Comparison of ENCODE assay signal across 8 cellular contexts in the genomic region with DNA sequence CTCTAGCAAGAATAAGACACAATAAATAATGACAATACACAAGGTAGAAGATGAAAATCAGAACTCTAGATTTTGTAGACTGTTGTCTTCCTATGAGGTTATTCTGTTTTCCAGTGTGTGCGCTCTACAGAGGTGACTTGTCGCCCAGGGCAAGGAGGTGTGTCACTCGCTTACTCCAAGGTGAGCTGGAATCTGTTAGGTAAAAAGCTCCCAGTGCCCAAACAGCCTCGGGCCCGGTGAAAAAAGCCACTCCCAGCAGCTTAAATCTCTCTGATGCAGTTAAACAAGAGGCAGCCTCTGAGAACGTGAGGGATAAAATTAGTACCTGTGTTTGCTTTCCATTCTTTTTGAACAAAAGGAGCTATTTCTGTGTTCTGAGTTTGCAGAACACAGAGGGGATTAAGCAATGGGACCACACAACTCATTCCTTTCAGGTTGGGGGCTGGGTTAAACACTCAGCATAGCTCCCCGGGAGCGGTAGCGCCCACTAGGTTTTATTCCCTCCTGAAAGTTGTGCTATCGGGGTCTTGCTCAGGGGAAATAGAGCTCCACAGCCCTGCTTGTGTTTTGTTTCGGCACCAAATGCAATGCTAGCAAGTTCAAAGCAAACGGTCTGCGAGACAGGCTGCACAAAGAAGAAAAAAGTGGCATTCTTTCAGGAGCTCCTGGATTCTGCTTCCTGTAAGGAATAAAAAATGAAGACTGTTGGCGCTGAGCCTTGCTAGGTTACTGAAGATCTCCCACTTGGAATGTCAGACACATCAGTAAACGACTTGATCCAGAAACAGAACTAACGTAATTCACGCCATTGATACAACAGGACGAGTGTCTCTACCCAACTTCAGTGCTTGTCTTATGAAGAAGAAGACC.
A peak's percentile ranks its signal among the peaks of the same experiment; 100 is the strongest.
DNase-seq lines count a peak whose midpoint lies in the region; ATAC-seq and TF ChIP-seq lines count a peak whose summit lies in the region.

No MANE protein-coding gene starts in this region.

- no peak for ATAC-seq in HG03045 (IDR thresholded peaks at IDR 0.05; ENCODE audit: unreplicated experiment)

- POLR2A ChIA-PET in Caco-2 (lab: Charles Lee) = interaction anchor here (0.6 to 1.7 kb wide), 8 partner anchors 9 to 279 kb away, joined by 3 to 17 read pairs (median 4); partner anchors contain the start of gene FOXA2

- H3K4me3 ChIP-seq in Caco-2 (ENCODE audit: low read depth, low read length) = peak overlapping the region; percentile 24
- peak overlapping the region; percentile 0 to 64 (median 41) for H3K4me3 ChIP-seq in dorsolateral prefrontal cortex

- DNase-seq in Caco-2 = peak; percentile 74 to 75
- peak; percentile 97 for DNase-seq in NCI-H146 treated with DMSO at 0.1 percent for 48 hours (lab: John Stamatoyannopoulos, UW; ENCODE audit: unreplicated experiment)
- DNase-seq in dorsolateral prefrontal cortex = no peak
- peak; percentile 20 for DNase-seq in nephron progenitor cell
- DNase-seq in DMS 273 treated with DMSO at 0.1 percent for 48 hours (lab: John Stamatoyannopoulos, UW) = no peak
- no peak for DNase-seq in stimulated activated CD4-positive, alpha-beta T cell treated with anti-CD3 and anti-CD28 coated beads, Interleukin-15, amount 100 ng/mL, for 24 hours
- DNase-seq in SIG-M5 treated with dmso at 0.1 percent for 504 hours (lab: John Stamatoyannopoulos, UW; ENCODE audit: unreplicated experiment) = no peak

- H3K36me3 Mint-ChIP-seq in Caco-2 (ENCODE audit: insufficient read depth, unreplicated experiment) (no peaks in the 10 kb centered on the region), nephron progenitor cell (ENCODE audit: low read depth) (no peaks in the 10 kb centered on the region)

- no peaks in the 10 kb centered on the region for H3K9me3 Mint-ChIP-seq in Caco-2 (ENCODE audit: unreplicated experiment)
- no peaks in the 10 kb centered on the region for H3K9me3 Mint-ChIP-seq in nephron progenitor cell

- TF ChIP-seq CTCF in Caco-2 (IDR thresholded peaks at IDR 0.05; ENCODE audit: insufficient read depth in 1 of 2, low read depth in 1 of 2, low read length in 1 of 2, severe bottlenecking in 1 of 2, unreplicated experiment in 1 of 2) (peak in 1 of 2 experiments; percentile 3), dorsolateral prefrontal cortex (IDR thresholded peaks at IDR 0.05 in 54 of 56, conservative IDR thresholded peaks at IDR 0.05 in 2 of 56; ENCODE audit: low read depth in 1 of 56, partially characterized antibody in 56 of 56) (no peak), nephron progenitor cell (IDR thresholded peaks at IDR 0.05) (no peak)

- H3K36me3 ChIP-seq in Caco-2 (ENCODE audit: control insufficient read depth, insufficient read depth, low read length) = no peaks in the 10 kb centered on the region

- H3K27me3 ChIP-seq in Caco-2 (replicated peaks; ENCODE audit: control insufficient read depth, insufficient read depth, low read length) = no peaks in the 10 kb centered on the region
- peaks cover 0 to 71% (median 33%) of the 10 kb centered on the region in 45 donors for H3K27me3 ChIP-seq in dorsolateral prefrontal cortex

- intact Hi-C loops in Caco-2 (cut with micrococcal nuclease; ENCODE audit: unreplicated experiment) = loop anchor here (1.0 to 5.0 kb wide), 7 partner anchors 8 to 134 kb away; no protein-coding TSS in a partner anchor
- intact Hi-C loops in dorsolateral prefrontal cortex (cut with DNase I) = no loop called here

- H3K27ac Mint-ChIP-seq in Caco-2 (ENCODE audit: unreplicated experiment) (peak overlapping the region; percentile 39), nephron progenitor cell (no peak overlapping the region)

- peaks cover 15% of the 10 kb centered on the region for H3K4me1 ChIP-seq in Caco-2

- H3K27me3 Mint-ChIP-seq in Caco-2 (ENCODE audit: insufficient read depth, unreplicated experiment) = no peaks in the 10 kb centered on the region
- H3K27me3 Mint-ChIP-seq in nephron progenitor cell (ENCODE audit: low read depth, poor library complexity) = peaks cover 3% of the 10 kb centered on the region

- H3K4me3 Mint-ChIP-seq in Caco-2 (ENCODE audit: unreplicated experiment) = peak overlapping the region; percentile 72
- peak overlapping the region; percentile 76 for H3K4me3 Mint-ChIP-seq in nephron progenitor cell

- H3K4me1 Mint-ChIP-seq in Caco-2 (ENCODE audit: low read depth, unreplicated experiment) (peaks cover 34% of the 10 kb centered on the region), nephron progenitor cell (peaks cover 34% of the 10 kb centered on the region)

- BruUV-seq in Caco-2 (replicated peaks; lab: Mats Ljungman, UMichigan) = no TSS peak

- CTCF ChIA-PET in Caco-2 (lab: Charles Lee) = interaction anchor here (0.5 to 1.5 kb wide), 10 partner anchors 14 to 1023 kb away, joined by 3 to 7 read pairs (median 4); partner anchors contain the start of gene FOXA2

- H3K9me3 ChIP-seq in Caco-2 = no peaks in the 10 kb centered on the region

- H3K27ac ChIP-seq in dorsolateral prefrontal cortex = no peak overlapping the region

Comparison
In these comparisons a context has a peak if more than half of its experiments do, and no peak if none do; other contexts are left out.
1. DNase-seq: peak in Caco-2 (2 of 2), NCI-H146 treated with DMSO at 0.1 percent for 48 hours (single experiment) and nephron progenitor cell (single experiment); none in dorsolateral prefrontal cortex (0 of 10), DMS 273 treated with DMSO at 0.1 percent for 48 hours (single experiment), stimulated activated CD4-positive, alpha-beta T cell treated with anti-CD3 and anti-CD28 coated beads, Interleukin-15, amount 100 ng/mL, for 24 hours (single experiment) and SIG-M5 treated with dmso at 0.1 percent for 504 hours (single experiment).